Comparison of ENCODE assay signal across 8 cellular contexts in genomic region chrX:130120746-130121504, GRCh38. TPM values are rescaled to one million over a fixed set of nuclear protein-coding genes. Genes with fewer than 3 reads are reported as not detected.
DNase-seq lines count a peak whose midpoint lies in the region; ATAC-seq and TF ChIP-seq lines count a peak whose summit lies in the region.

No MANE protein-coding gene starts in this region.

- H3K9ac ChIP-seq in HUES48 (ENCODE audit: low read depth, low read length): peak overlapping the region; percentile 57

- H3K36me3 Mint-ChIP-seq in CD4-positive, alpha-beta T cell (ENCODE audit: low read depth): no peaks in the 10 kb centered on the region

- H3K4me3 ChIP-seq in HUES48 (ENCODE audit: low read depth, low read length): peak overlapping the region; percentile 63
- peak overlapping the region; percentile 14 for H3K4me3 ChIP-seq in astrocyte of the spinal cord (ENCODE audit: low read depth, low read length)
- peak overlapping the region; percentile 32; the same call in 1 of the 2 replicates for H3K4me3 ChIP-seq in iPS DF 6.9 (ENCODE audit: low read length)
- H3K4me3 ChIP-seq in skeletal muscle cell (ENCODE audit: low read depth, low read length): peak overlapping the region; percentile 39

- DNase-seq in CD4-positive, alpha-beta T cell: peak; percentile 39 to 71 (median 52)
- peak; percentile 40 to 74 (median 59) for DNase-seq in T-helper 2 cell
- peak; percentile 71 for DNase-seq in astrocyte of the spinal cord (ENCODE audit: low read depth, low spot score)
- DNase-seq in iPS DF 6.9 (ENCODE audit: low read depth, low spot score): no peak
- DNase-seq in skeletal muscle cell (ENCODE audit: low read depth): peak; percentile 41
- DNase-seq in NCI-H2196 (lab: John Stamatoyannopoulos, UW; ENCODE audit: unreplicated experiment): no peak

- H3K36me3 ChIP-seq in HUES48 (ENCODE audit: control insufficient read depth, insufficient read depth, low read length) (no peaks in the 10 kb centered on the region), iPS DF 6.9 (ENCODE audit: control insufficient read depth, insufficient read depth, low read length) (no peaks in the 10 kb centered on the region)

- no peaks in the 10 kb centered on the region for H3K9me3 Mint-ChIP-seq in CD4-positive, alpha-beta T cell

- TF ChIP-seq CTCF in CD4-positive, alpha-beta T cell (IDR thresholded peaks at IDR 0.05): peak; percentile 71
- TF ChIP-seq CTCF in astrocyte of the spinal cord (IDR thresholded peaks at IDR 0.05; ENCODE audit: low read depth, low read length): peak; percentile 48

- peak; percentile 89 for ATAC-seq in CD4-positive, alpha-beta T cell (ENCODE audit: poor library complexity)
- ATAC-seq in GM19468 (IDR thresholded peaks at IDR 0.05; ENCODE audit: extremely low read depth, unreplicated experiment): peak; percentile 33

- in situ Hi-C loops in astrocyte of the spinal cord (cut with HindIII; ENCODE audit: low sequenced_read_pairs): no loop called here

- peaks cover 5% of the 10 kb centered on the region for H3K4me1 Mint-ChIP-seq in CD4-positive, alpha-beta T cell (ENCODE audit: low read depth)

- no peaks in the 10 kb centered on the region for H3K27me3 Mint-ChIP-seq in CD4-positive, alpha-beta T cell

- H3K4me3 Mint-ChIP-seq in CD4-positive, alpha-beta T cell: peak overlapping the region; percentile 56

- H3K27ac Mint-ChIP-seq in CD4-positive, alpha-beta T cell: no peak overlapping the region

- POLR2A ChIA-PET in CD4-positive, alpha-beta T cell (lab: Charles Lee): interaction anchor here (0.9 to 1.8 kb wide), 6 partner anchors 12 to 41 kb away, joined by 3 to 7 read pairs (median 4); no protein-coding TSS in a partner anchor

- no peaks in the 10 kb centered on the region for H3K9me3 ChIP-seq in CD4-positive, alpha-beta T cell (ENCODE audit: control insufficient read depth, low read length)
- no peaks in the 10 kb centered on the region for H3K9me3 ChIP-seq in HUES48 (ENCODE audit: control insufficient read depth, insufficient read depth, low read length)
- no peaks in the 10 kb centered on the region for H3K9me3 ChIP-seq in iPS DF 6.9 (ENCODE audit: control insufficient read depth, insufficient read depth, low read length)

- H3K27me3 ChIP-seq in CD4-positive, alpha-beta T cell (ENCODE audit: control insufficient read depth, insufficient read depth, low read length): no peaks in the 10 kb centered on the region
- H3K27me3 ChIP-seq in HUES48 (ENCODE audit: control insufficient read depth, insufficient read depth, low read length) (peaks cover 41% of the 10 kb centered on the region), iPS DF 6.9 (ENCODE audit: control insufficient read depth, insufficient read depth, low read length) (no peaks in the 10 kb centered on the region)

- CTCF ChIA-PET in CD4-positive, alpha-beta T cell (lab: Charles Lee): interaction anchor here (0.7 to 5.7 kb wide), 17 partner anchors 10 to 225 kb away, joined by 3 to 76 read pairs (median 4); partner anchors contain the start of genes AIFM1 and ELF4

- WGBS in iPS DF 6.9 (ENCODE audit: insufficient coverage, insufficient read length): no CpG with 5 or more reads among the region's 58 CpGs

- peaks cover 5% of the 10 kb centered on the region; the same call in 1 of the 2 replicates for H3K4me1 ChIP-seq in HUES48 (ENCODE audit: control insufficient read depth, insufficient read depth, low read length)
- no peaks in the 10 kb centered on the region for H3K4me1 ChIP-seq in iPS DF 6.9 (ENCODE audit: control insufficient read depth, insufficient read depth, low read length)

- no peak overlapping the region for H3K27ac ChIP-seq in CD4-positive, alpha-beta T cell (ENCODE audit: low read depth, low read length)
- H3K27ac ChIP-seq in HUES48 (ENCODE audit: low read depth, low read length): no peak overlapping the region
- no peak overlapping the region for H3K27ac ChIP-seq in iPS DF 6.9 (ENCODE audit: low read length)

- intact Hi-C loops in CD4-positive, alpha-beta T cell (cut with DNase I, micrococcal nuclease): loop anchor here (1.0 to 5.0 kb wide), 4 partner anchors 39 to 72 kb away; no protein-coding TSS in a partner anchor

RNA-seq across cellular contexts. Expression of gene ELF4, which starts 10.6 kb away (rescaled TPM):
- 10 to 100 TPM; 17.3 to 17.4 TPM for total RNA-seq in CD4-positive, alpha-beta T cell

RNA-seq across cellular contexts. Expression of gene AIFM1, which starts 44.7 kb away (rescaled TPM):
- total RNA-seq in CD4-positive, alpha-beta T cell: 1 to 10 TPM; 6.1 to 6.4 TPM

RNA-seq across cellular contexts. Expression of gene RAB33A, which starts 50.8 kb away (rescaled TPM):
- 10 to 100 TPM; 14.4 to 14.8 TPM for total RNA-seq in CD4-positive, alpha-beta T cell

Comparison
In these comparisons a context has a peak if more than half of its experiments do, and no peak if none do; other contexts are left out.
1. DNase-seq: peak in CD4-positive, alpha-beta T cell (10 of 10), T-helper 2 cell (5 of 5), astrocyte of the spinal cord (single experiment) and skeletal muscle cell (single experiment); none in iPS DF 6.9 (single experiment) and NCI-H2196 (single experiment).
2. Peak in every context shown above with its lines, with median percentiles within 50 percentile points of each other: H3K4me3 ChIP-seq.